ENCODE assay signal across 21 cellular contexts in the genomic region with DNA sequence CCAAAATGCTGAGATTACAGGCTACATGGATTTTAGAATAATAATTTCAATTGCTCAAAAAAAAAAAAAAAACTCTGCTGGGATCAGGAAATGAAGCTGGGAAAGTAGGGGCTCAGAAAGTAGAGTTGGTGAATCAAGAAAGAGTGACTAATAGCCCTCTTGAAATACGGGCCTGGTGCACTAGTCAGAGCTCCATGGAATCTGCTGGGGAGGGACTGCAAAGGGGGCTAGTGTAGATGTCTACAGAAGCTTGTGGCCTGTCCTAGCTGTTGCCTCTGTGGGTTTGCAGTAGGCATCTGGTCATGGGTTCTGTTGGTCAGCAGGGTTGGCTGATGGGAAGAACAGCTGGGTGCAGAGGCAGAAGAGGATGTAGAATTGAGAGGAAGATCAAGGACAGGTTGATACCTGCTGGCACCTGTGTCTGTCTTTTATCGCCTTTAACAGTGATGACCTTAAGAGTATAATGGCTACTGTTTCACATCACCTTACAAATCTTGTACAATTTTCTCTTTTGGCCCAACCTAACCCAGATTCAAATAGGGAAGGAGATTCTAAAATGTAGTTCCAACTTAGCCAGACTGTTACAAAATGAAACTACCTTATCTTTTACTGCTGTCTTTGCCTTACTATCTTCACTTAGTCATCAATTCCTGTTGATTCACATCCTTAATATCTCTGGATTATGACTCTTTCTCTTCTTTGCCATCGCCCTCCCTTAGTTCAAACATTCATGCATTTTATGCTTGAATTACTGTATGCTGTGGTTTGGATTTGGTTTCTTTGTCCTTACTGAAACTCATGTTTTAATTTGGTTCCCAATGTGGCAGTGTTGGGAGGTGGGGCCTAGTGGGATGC.
DNase-seq lines count a peak whose midpoint lies in the region; ATAC-seq and TF ChIP-seq lines count a peak whose summit lies in the region.
"Had no signal": no experiment of that assay in that cellular context is flagged by ENCODE, and none has a peak within 500 bp of the region (broad histone marks: within the 10 kb centered on the region; RNA-seq: fewer than 3 reads in every experiment).

No MANE protein-coding gene starts in this region.

- no peaks in the 10 kb centered on the region for H3K4me1 ChIP-seq in spleen

- TF ChIP-seq POLR2A in spleen (IDR thresholded peaks at IDR 0.05): no peak

- peaks cover 6% of the 10 kb centered on the region for H3K4me1 Mint-ChIP-seq in activated CD4-positive, alpha-beta T cell treated with anti-CD3 and anti-CD28 coated beads for 36 hours
- H3K4me1 Mint-ChIP-seq in activated CD4-positive, alpha-beta memory T cell treated with anti-CD3 and anti-CD28 coated beads for 36 hours (ENCODE audit: low read depth): no peaks in the 10 kb centered on the region
- no peaks in the 10 kb centered on the region for H3K4me1 Mint-ChIP-seq in T-helper 2 cell treated with Interferon-gamma antibody and Interleukin-4, amounts not matched to agents 5 μg/mL and 100 μg/mL, for 36 hours (ENCODE audit: low read depth)
- H3K4me1 Mint-ChIP-seq: memory B cell; neural crest cell; stimulated activated naive B cell treated with anti-CD40 and anti-IgM and Interleukin-4, amounts not matched to agents 10 μg/mL and 1 μg/mL and 100 μg/mL, for 72 hours had no signal

- 87 to 94% (median 89%) methylated on average over 3 of the region's 3 CpGs for WGBS in spleen, 5 donors

- CTCF ChIA-PET in activated CD4-positive, alpha-beta T cell treated with anti-CD3 and anti-CD28 coated beads for 36 hours (lab: Charles Lee): interaction anchor here (0.7 kb wide), 1 partner anchor 815 kb away, joined by 3 read pairs; no protein-coding TSS in a partner anchor
- CTCF ChIA-PET in activated CD4-positive, alpha-beta memory T cell treated with anti-CD3 and anti-CD28 coated beads for 36 hours (lab: Charles Lee): interaction anchor here (0.6 kb wide), 1 partner anchor 320 kb away, joined by 3 read pairs; no protein-coding TSS in a partner anchor

- no peak for DNase-seq in activated CD4-positive, alpha-beta T cell treated with anti-CD3 and anti-CD28 coated beads for 36 hours
- DNase-seq in activated CD4-positive, alpha-beta T cell treated with anti-CD3 and anti-CD28 coated beads, Interleukin-2, amount 50 U/mL, for 4 hours: no peak
- DNase-seq in fibroblast of the aortic adventitia (ENCODE audit: low read depth) (peak; percentile 87), stromal cell of bone marrow (ENCODE audit: low read depth) (peak; percentile 52), spleen (no peak)
- no peak for DNase-seq in activated CD4-positive, alpha-beta memory T cell treated with anti-CD3 and anti-CD28 coated beads for 36 hours
- no peak for DNase-seq in T-helper 2 cell treated with Interferon-gamma antibody and Interleukin-4, amounts not matched to agents 5 μg/mL and 100 μg/mL, for 36 hours (ENCODE audit: low spot score)
- DNase-seq: activated CD4-positive, alpha-beta T cell treated with anti-CD3 and anti-CD28 coated beads for 48 hours; activated T-cell treated with anti-CD3 and anti-CD28 coated beads, Interleukin-2, amount 50 U/mL, for 48 hours; GDM1; NCI-H1436 treated with DMSO at 0.1 percent for 48 hours; NCI-H524 treated with DMSO at 0.1 percent for 48 hours; sigmoid colon; stimulated activated naive B cell treated with anti-CD40 and anti-IgM and Interleukin-4, amounts not matched to agents 10 μg/mL and 1 μg/mL and 100 μg/mL, for 72 hours had no signal

- H3K36me3 ChIP-seq in spleen: no peaks in the 10 kb centered on the region
- H3K36me3 ChIP-seq: esophagus muscularis mucosa, sigmoid colon had no signal

- no peaks in the 10 kb centered on the region for H3K27me3 Mint-ChIP-seq in activated CD4-positive, alpha-beta T cell treated with anti-CD3 and anti-CD28 coated beads for 36 hours
- H3K27me3 Mint-ChIP-seq in activated CD4-positive, alpha-beta memory T cell treated with anti-CD3 and anti-CD28 coated beads for 36 hours: no peaks in the 10 kb centered on the region
- no peaks in the 10 kb centered on the region for H3K27me3 Mint-ChIP-seq in T-helper 2 cell treated with Interferon-gamma antibody and Interleukin-4, amounts not matched to agents 5 μg/mL and 100 μg/mL, for 36 hours (ENCODE audit: low read depth)
- H3K27me3 Mint-ChIP-seq: stimulated activated naive B cell treated with anti-CD40 and anti-IgM and Interleukin-4, amounts not matched to agents 10 μg/mL and 1 μg/mL and 100 μg/mL, for 72 hours had no signal

- H3K4me3 Mint-ChIP-seq in activated CD4-positive, alpha-beta T cell treated with anti-CD3 and anti-CD28 coated beads for 36 hours: no peak overlapping the region
- no peak overlapping the region for H3K4me3 Mint-ChIP-seq in activated CD4-positive, alpha-beta memory T cell treated with anti-CD3 and anti-CD28 coated beads for 36 hours
- H3K4me3 Mint-ChIP-seq in T-helper 2 cell treated with Interferon-gamma antibody and Interleukin-4, amounts not matched to agents 5 μg/mL and 100 μg/mL, for 36 hours: no peak overlapping the region
- H3K4me3 Mint-ChIP-seq: memory B cell; neural crest cell; stimulated activated naive B cell treated with anti-CD40 and anti-IgM and Interleukin-4, amounts not matched to agents 10 μg/mL and 1 μg/mL and 100 μg/mL, for 72 hours had no signal

- no peaks in the 10 kb centered on the region for H3K27me3 ChIP-seq in spleen (replicated peaks in 1 of 7)
- H3K27me3 ChIP-seq: esophagus muscularis mucosa, sigmoid colon had no signal

- no peak overlapping the region for H3K4me3 ChIP-seq in fibroblast of the aortic adventitia (ENCODE audit: low read depth, low read length)
- no peak overlapping the region for H3K4me3 ChIP-seq in spleen
- H3K4me3 ChIP-seq: esophagus muscularis mucosa, sigmoid colon had no signal

- no peak overlapping the region for H3K27ac ChIP-seq in spleen
- H3K27ac ChIP-seq: 22Rv1, esophagus muscularis mucosa, KMS-11, sigmoid colon had no signal

- H3K36me3 Mint-ChIP-seq in activated CD4-positive, alpha-beta T cell treated with anti-CD3 and anti-CD28 coated beads for 36 hours (ENCODE audit: low read depth): no peaks in the 10 kb centered on the region
- no peaks in the 10 kb centered on the region for H3K36me3 Mint-ChIP-seq in activated CD4-positive, alpha-beta memory T cell treated with anti-CD3 and anti-CD28 coated beads for 36 hours
- no peaks in the 10 kb centered on the region for H3K36me3 Mint-ChIP-seq in T-helper 2 cell treated with Interferon-gamma antibody and Interleukin-4, amounts not matched to agents 5 μg/mL and 100 μg/mL, for 36 hours (ENCODE audit: low read depth)
- H3K36me3 Mint-ChIP-seq: memory B cell; stimulated activated naive B cell treated with anti-CD40 and anti-IgM and Interleukin-4, amounts not matched to agents 10 μg/mL and 1 μg/mL and 100 μg/mL, for 72 hours had no signal

- peak; percentile 16 for ATAC-seq in activated CD4-positive, alpha-beta T cell treated with anti-CD3 and anti-CD28 coated beads for 36 hours
- peak; percentile 67; the same call in 2 of the 3 replicates for ATAC-seq in SK-N-SH treated with all-trans-retinoic acid at 6 μM for 48 hours
- ATAC-seq: Panc1 had no signal

- POLR2A ChIA-PET in activated CD4-positive, alpha-beta T cell treated with anti-CD3 and anti-CD28 coated beads for 36 hours (lab: Charles Lee): no interaction called here
- POLR2A ChIA-PET in activated CD4-positive, alpha-beta memory T cell treated with anti-CD3 and anti-CD28 coated beads for 36 hours (lab: Charles Lee): interaction anchor here (0.6 kb wide), 1 partner anchor 1487 kb away, joined by 3 read pairs; no protein-coding TSS in a partner anchor

- no peaks in the 10 kb centered on the region for H3K9me3 ChIP-seq in spleen
- H3K9me3 ChIP-seq: esophagus muscularis mucosa, sigmoid colon had no signal

- no peaks in the 10 kb centered on the region for H3K9me3 Mint-ChIP-seq in activated CD4-positive, alpha-beta T cell treated with anti-CD3 and anti-CD28 coated beads for 36 hours (ENCODE audit: low read depth)
- H3K9me3 Mint-ChIP-seq in activated CD4-positive, alpha-beta memory T cell treated with anti-CD3 and anti-CD28 coated beads for 36 hours: no peaks in the 10 kb centered on the region
- no peaks in the 10 kb centered on the region for H3K9me3 Mint-ChIP-seq in T-helper 2 cell treated with Interferon-gamma antibody and Interleukin-4, amounts not matched to agents 5 μg/mL and 100 μg/mL, for 36 hours
- H3K9me3 Mint-ChIP-seq: memory B cell; neural crest cell; stimulated activated naive B cell treated with anti-CD40 and anti-IgM and Interleukin-4, amounts not matched to agents 10 μg/mL and 1 μg/mL and 100 μg/mL, for 72 hours had no signal

- intact Hi-C loops in activated CD4-positive, alpha-beta T cell treated with anti-CD3 and anti-CD28 coated beads for 36 hours (cut with DNase I, micrococcal nuclease): no loop called here
- intact Hi-C loops in activated CD4-positive, alpha-beta memory T cell treated with anti-CD3 and anti-CD28 coated beads for 36 hours (cut with micrococcal nuclease): no loop called here
- intact Hi-C loops in spleen (cut with DNase I; ENCODE audit: low total_unique reads): no loop called here

- no peak overlapping the region for H3K27ac Mint-ChIP-seq in activated CD4-positive, alpha-beta T cell treated with anti-CD3 and anti-CD28 coated beads for 36 hours
- H3K27ac Mint-ChIP-seq in activated CD4-positive, alpha-beta memory T cell treated with anti-CD3 and anti-CD28 coated beads for 36 hours: no peak overlapping the region
- H3K27ac Mint-ChIP-seq in T-helper 2 cell treated with Interferon-gamma antibody and Interleukin-4, amounts not matched to agents 5 μg/mL and 100 μg/mL, for 36 hours: no peak overlapping the region
- H3K27ac Mint-ChIP-seq: memory B cell; stimulated activated naive B cell treated with anti-CD40 and anti-IgM and Interleukin-4, amounts not matched to agents 10 μg/mL and 1 μg/mL and 100 μg/mL, for 72 hours had no signal

- TF ChIP-seq CTCF in fibroblast of the aortic adventitia (IDR thresholded peaks at IDR 0.05; ENCODE audit: insufficient read depth, low read length): no peak
- no peak for TF ChIP-seq CTCF in spleen (IDR thresholded peaks at IDR 0.05 in 8 of 11, conservative IDR thresholded peaks at IDR 0.05 in 3 of 11)

TF ChIP-seq in SK-N-SH treated with all-trans-retinoic acid at 6 μM for 48 hours, 23 proteins besides CTCF, POLR2A, EP300 and RAD21 (continues in another document):
- TF ChIP-seq ISL1 (CRISPR knock-in tag; IDR thresholded peaks at IDR 0.05) (no peak), TCF4 (CRISPR knock-in tag; IDR thresholded peaks at IDR 0.05; ENCODE audit: borderline replicate concordance) (no peak), SNAI2 (CRISPR knock-in tag; IDR thresholded peaks at IDR 0.05) (no peak), BACH2 (CRISPR knock-in tag; IDR thresholded peaks at IDR 0.05; ENCODE audit: borderline replicate concordance) (no peak), ZNF565 (CRISPR knock-in tag; conservative IDR thresholded peaks at IDR 0.05; ENCODE audit: low read depth) (no peak), ZC3H10 (CRISPR knock-in tag; IDR thresholded peaks at IDR 0.05) (no peak), TOX (CRISPR knock-in tag; IDR thresholded peaks at IDR 0.05; ENCODE audit: borderline replicate concordance) (no peak), ZFP3 (CRISPR knock-in tag; IDR thresholded peaks at IDR 0.05) (no peak)

Comparison
In these comparisons a context has a peak if more than half of its experiments do, and no peak if none do; other contexts are left out.
1. DNase-seq: peak in fibroblast of the aortic adventitia (single experiment) and stromal cell of bone marrow (single experiment); none in activated CD4-positive, alpha-beta T cell treated with anti-CD3 and anti-CD28 coated beads for 36 hours (single experiment), activated CD4-positive, alpha-beta T cell treated with anti-CD3 and anti-CD28 coated beads, Interleukin-2, amount 50 U/mL, for 4 hours (0 of 2), activated CD4-positive, alpha-beta memory T cell treated with anti-CD3 and anti-CD28 coated beads for 36 hours (single experiment), T-helper 2 cell treated with Interferon-gamma antibody and Interleukin-4, amounts not matched to agents 5 μg/mL and 100 μg/mL, for 36 hours (single experiment) and spleen (single experiment).